Comparison of ENCODE assay signal across 8 cellular contexts in genomic region chrX:9352683-9353430, GRCh38.
DNase-seq lines count a peak whose midpoint lies in the region; ATAC-seq, FAIRE-seq and TF ChIP-seq lines count a peak whose summit lies in the region.

No MANE protein-coding gene starts in this region.

- intact Hi-C loops in PC-3 (cut with micrococcal nuclease), result loop anchor here (1.0 to 10.0 kb wide), 5 partner anchors 110 to 536 kb away; no protein-coding TSS in a partner anchor
- intact Hi-C loops in GM12878 (cut with micrococcal nuclease; ENCODE audit: unreplicated experiment), result loop anchor here (5.0 kb wide), 2 partner anchors 324 to 354 kb away; no protein-coding TSS in a partner anchor

- SMC1A ChIA-PET in GM12878 (lab: Charles Lee; ENCODE audit: uncharacterized antibody, unreplicated experiment), result interaction anchor here (0.6 to 1.3 kb wide), 4 partner anchors 9 to 1317 kb away, joined by 3 to 5 read pairs (median 3); no protein-coding TSS in a partner anchor

- H3K9me3 ChIP-seq in AG04450 (ENCODE audit: control insufficient read depth, insufficient read depth, low read length) (no peaks in the 10 kb centered on the region), PC-3 (ENCODE audit: low read length) (no peaks in the 10 kb centered on the region), GM12878 (replicated peaks; ENCODE audit: control insufficient read depth, insufficient read depth, low read length) (peaks cover 2% of the 10 kb centered on the region; the same call in 1 of the 3 replicates), parathyroid adenoma (ENCODE audit: control insufficient read depth, low read length) (no peaks in the 10 kb centered on the region)

- TF ChIP-seq RAD21 in GM12878 (IDR thresholded peaks at IDR 0.05; ENCODE audit: insufficient read depth, low read depth, low read length), result no peak

- H3K4me3 ChIP-seq in AG04450 (ENCODE audit: low read depth, low read length) (0 out of 2 replicates have a peak overlapping the region, but pooled peaks have one; percentile 3), PC-3 (ENCODE audit: low read length) (peak overlapping the region; percentile 41; the same call in 1 of the 2 replicates), GM12878 (peak overlapping the region; percentile 15; the same call in 1 of the 2 replicates), parathyroid adenoma (ENCODE audit: low read depth, low read length) (no peak overlapping the region)

- ATAC-seq in GM18858 (IDR thresholded peaks at IDR 0.05; ENCODE audit: unreplicated experiment), result peak; percentile 83
- peak; percentile 75 for ATAC-seq in HG02943 (IDR thresholded peaks at IDR 0.05; ENCODE audit: low read depth, unreplicated experiment)
- no peak for ATAC-seq in PC-3
- ATAC-seq in GM12878, result peak; percentile 87

- H3K36me3 ChIP-seq in PC-3 (ENCODE audit: low read depth, low read length), result no peaks in the 10 kb centered on the region
- no peaks in the 10 kb centered on the region for H3K36me3 ChIP-seq in GM12878 (ENCODE audit: control insufficient read depth in 2 of 2, insufficient read depth in 2 of 2, low read length in 1 of 2)
- H3K36me3 ChIP-seq in parathyroid adenoma (ENCODE audit: control insufficient read depth, insufficient read depth, low read length), result no peaks in the 10 kb centered on the region

- POLR2A ChIA-PET in AG04450 (lab: Yijun Ruan, JAX) (no interaction called here), PC-3 (lab: Charles Lee; ENCODE audit: unreplicated experiment) (interaction anchor here (0.5 kb wide), 1 partner anchor 11 kb away, joined by 3 read pairs; no protein-coding TSS in a partner anchor), GM12878 (lab: Charles Lee) (no interaction called here)

- no peaks in the 10 kb centered on the region for H3K79me2 ChIP-seq in PC-3 (ENCODE audit: low read length)
- no peaks in the 10 kb centered on the region for H3K79me2 ChIP-seq in GM12878 (ENCODE audit: control insufficient read depth, insufficient read depth, low read length)
- H3K79me2 ChIP-seq in parathyroid adenoma, result no peaks in the 10 kb centered on the region

- 22% methylated on average over 16 of the region's 16 CpGs for WGBS in GM12878 (ENCODE audit: insufficient coverage, insufficient replicate concordance, low lambda C conversion rate, missing lambda C conversion rate)

- in situ Hi-C loops in GM12878 (cut with MboI), result loop anchor here (10.0 kb wide), 1 partner anchor 352 kb away; no protein-coding TSS in a partner anchor

- H3K27me3 ChIP-seq in AG04450 (ENCODE audit: control insufficient read depth, insufficient read depth, low read length) (no peaks in the 10 kb centered on the region), PC-3 (ENCODE audit: low read length) (no peaks in the 10 kb centered on the region), GM12878 (replicated peaks in 1 of 2; ENCODE audit: control insufficient read depth in 2 of 2, insufficient read depth in 2 of 2, low read length in 1 of 2) (no peaks in the 10 kb centered on the region), parathyroid adenoma (ENCODE audit: control insufficient read depth, insufficient read depth, low read length) (no peaks in the 10 kb centered on the region)

- peak in 1 of 2 experiments; percentile 50; a peak in 2 of 4 replicates for TF ChIP-seq EP300 in GM12878 (IDR thresholded peaks at IDR 0.05; ENCODE audit: borderline replicate concordance in 1 of 2, control insufficient read depth in 1 of 2, low read depth in 2 of 2, low read length in 2 of 2)

- H3K4me2 ChIP-seq in PC-3 (ENCODE audit: low read length) (peak overlapping the region; percentile 74), GM12878 (ENCODE audit: control insufficient read depth, insufficient read depth) (peak overlapping the region; percentile 68), parathyroid adenoma (ENCODE audit: low read length) (peak overlapping the region; percentile 21)

- FAIRE-seq in GM12878 (lab: Jason Lieb, UNC), result peak; percentile 81

- H3K4me1 ChIP-seq in PC-3 (ENCODE audit: insufficient read depth, low read length), result peaks cover 38% of the 10 kb centered on the region
- H3K4me1 ChIP-seq in GM12878 (ENCODE audit: control insufficient read depth, insufficient read depth, low read length), result peaks cover 5% of the 10 kb centered on the region; the same call in 1 of the 2 replicates
- H3K4me1 ChIP-seq in parathyroid adenoma, result peaks cover 6% of the 10 kb centered on the region

- H3K9ac ChIP-seq in PC-3 (ENCODE audit: low read length), result peak overlapping the region; percentile 52
- H3K9ac ChIP-seq in GM12878 (ENCODE audit: control insufficient read depth, insufficient read depth, low read length), result peak overlapping the region; percentile 41; the same call in 1 of the 2 replicates
- no peak overlapping the region for H3K9ac ChIP-seq in parathyroid adenoma

- no peaks in the 10 kb centered on the region for H3F3A ChIP-seq in PC-3 (ENCODE audit: low read length, unreplicated experiment)

- BruUV-seq in PC-3 (replicated peaks; lab: Mats Ljungman, UMichigan) (no TSS peak), GM12878 (replicated peaks; lab: Mats Ljungman, UMichigan) (TSS peak; percentile 90)

- H3K27ac ChIP-seq in AG04450 (ENCODE audit: low read depth, low read length), result peak overlapping the region; percentile 75
- H3K27ac ChIP-seq in PC-3 (ENCODE audit: low read length), result peak overlapping the region; percentile 76
- H3K27ac ChIP-seq in GM12878 (ENCODE audit: control insufficient read depth, insufficient read depth), result peak overlapping the region; percentile 79
- H3K27ac ChIP-seq in parathyroid adenoma, result peak overlapping the region; percentile 66

- CTCF ChIA-PET in AG04450 (lab: Charles Lee) (interaction anchor here (1.0 kb wide), 1 partner anchor 357 kb away, joined by 3 read pairs; no protein-coding TSS in a partner anchor), PC-3 (lab: Charles Lee) (no interaction called here), GM12878 (lab: Yijun Ruan, JAX) (interaction anchor here (1.0 to 1.1 kb wide), 2 partner anchors 40 to 110 kb away, joined by 3 to 4 read pairs; no protein-coding TSS in a partner anchor)

- TF ChIP-seq POLR2A in GM12878 (IDR thresholded peaks at IDR 0.05; ENCODE audit: low read depth, low read length), result 0 out of 2 replicates have a peak, but pooled peaks have one; percentile 15

- RAD21 ChIA-PET in GM12878 (lab: Charles Lee; ENCODE audit: unreplicated experiment), result interaction anchor here (1.1 to 1.4 kb wide), 2 partner anchors 11 to 110 kb away, joined by 3 to 5 read pairs; no protein-coding TSS in a partner anchor

- H2AFZ ChIP-seq in PC-3 (ENCODE audit: low read length) (no peak overlapping the region), GM12878 (ENCODE audit: control insufficient read depth, low read depth, low read length) (peak overlapping the region; percentile 34; the same call in 1 of the 2 replicates), parathyroid adenoma (peak overlapping the region; percentile 46)

- H4K20me1 ChIP-seq in PC-3 (ENCODE audit: low read length) (no peaks in the 10 kb centered on the region), GM12878 (ENCODE audit: control insufficient read depth, insufficient read depth) (no peaks in the 10 kb centered on the region)

- no peaks in the 10 kb centered on the region for H3K9me2 ChIP-seq in PC-3 (replicated peaks; ENCODE audit: low read length)

- DNase-seq in AG04450 (ENCODE audit: low read depth, low spot score), result no peak
- DNase-seq in PC-3, result peak; percentile 39
- DNase-seq in GM12878 (ENCODE audit: low read depth, low spot score), result peak; percentile 38
- no peak for DNase-seq in NCI-H1092 (lab: John Stamatoyannopoulos, UW)
- no peak for DNase-seq in NCI-H2227 treated with DMSO at 0.1 percent for 48 hours (lab: John Stamatoyannopoulos, UW)

- TF ChIP-seq CTCF in AG04450 (IDR thresholded peaks at IDR 0.05; ENCODE audit: low read depth, low read length) (no peak), PC-3 (conservative IDR thresholded peaks at IDR 0.05; ENCODE audit: low read depth, low read length) (no peak), GM12878 (IDR thresholded peaks at IDR 0.05 in 2 of 3, conservative IDR thresholded peaks at IDR 0.05 in 1 of 3; ENCODE audit: control insufficient read depth in 2 of 3, extremely low read depth in 1 of 3, insufficient read depth in 1 of 3, low read depth in 3 of 3, low read length in 3 of 3) (no peak), parathyroid adenoma (IDR thresholded peaks at IDR 0.05) (no peak)

TF ChIP-seq in GM12878, 131 proteins besides CTCF, POLR2A, EP300 and RAD21 (continues in another document):
- TF ChIP-seq SP1 (IDR thresholded peaks at IDR 0.05; ENCODE audit: low read depth, low read length), result no peak
- no peak for TF ChIP-seq BMI1 (IDR thresholded peaks at IDR 0.05; ENCODE audit: borderline replicate concordance)
- TF ChIP-seq E2F4 (IDR thresholded peaks at IDR 0.05; ENCODE audit: low read depth, low read length), result no peak
- TF ChIP-seq MTA3 (IDR thresholded peaks at IDR 0.05; ENCODE audit: borderline replicate concordance, low read length), result no peak
- TF ChIP-seq BACH1 (IDR thresholded peaks at IDR 0.05; ENCODE audit: borderline replicate concordance), result peak; percentile 83
- no peak for TF ChIP-seq ZNF24 (IDR thresholded peaks at IDR 0.05)
- no peak for TF ChIP-seq ZBTB33 (IDR thresholded peaks at IDR 0.05)
- no peak for TF ChIP-seq LARP7 (IDR thresholded peaks at IDR 0.05)

Comparison
In these comparisons a context has a peak if more than half of its experiments do, and no peak if none do; other contexts are left out.
1. DNase-seq: peak in PC-3 (single experiment) and GM12878 (single experiment); none in AG04450 (single experiment), NCI-H1092 (single experiment) and NCI-H2227 treated with DMSO at 0.1 percent for 48 hours (single experiment).
2. H3K4me2 ChIP-seq: peak in every context shown above with its lines; median percentile 74 in PC-3; 68 in GM12878; 21 in parathyroid adenoma.
3. Peak in every context shown above with its lines, with median percentiles within 50 percentile points of each other: H3K27ac ChIP-seq.